ENCODE assay signal across 25 cellular contexts in genomic region chr9:124618476-124618875, GRCh38.
DNase-seq lines count a peak whose midpoint lies in the region; ATAC-seq, FAIRE-seq and TF ChIP-seq lines count a peak whose summit lies in the region.
"Had no signal": no experiment of that assay in that cellular context is flagged by ENCODE, and none has a peak within 500 bp of the region (broad histone marks: within the 10 kb centered on the region; RNA-seq: fewer than 3 reads in every experiment).

No MANE protein-coding gene starts in this region.

- H3K36me3 Mint-ChIP-seq in naive thymus-derived CD8-positive, alpha-beta T cell, result no peaks in the 10 kb centered on the region
- H3K36me3 Mint-ChIP-seq: activated naive CD4-positive, alpha-beta T cell treated with anti-CD3 and anti-CD28 coated beads, Interleukin-2, amount 50 U/mL, for 24 hours; CD8-positive, alpha-beta T cell had no signal

- H3K4me3 Mint-ChIP-seq in naive thymus-derived CD8-positive, alpha-beta T cell, result no peak overlapping the region
- H3K4me3 Mint-ChIP-seq: activated naive CD4-positive, alpha-beta T cell treated with anti-CD3 and anti-CD28 coated beads, Interleukin-2, amount 50 U/mL, for 24 hours; activated T-helper 1 cell treated with anti-CD3 and anti-CD28 coated beads, Interleukin-12 subunit alpha, Interleukin-12 subunit beta, Interleukin-2, Interleukin-4 antibody, amounts not matched to agents 30 ng/mL and 10 ng/mL and 1 ng/mL, durations not matched to agents 14 hours and 24 hours and 36 hours; CD8-positive, alpha-beta T cell had no signal

- peaks cover 0 to 8% (median 0%) of the 10 kb centered on the region in 4 donors for H3K4me1 Mint-ChIP-seq in naive thymus-derived CD8-positive, alpha-beta T cell
- H3K4me1 Mint-ChIP-seq: activated naive CD4-positive, alpha-beta T cell treated with anti-CD3 and anti-CD28 coated beads, Interleukin-2, amount 50 U/mL, for 24 hours had no signal

- H3K27ac Mint-ChIP-seq in naive thymus-derived CD8-positive, alpha-beta T cell, result peak overlapping the region in 1 of 10 donors; percentile 27
- H3K27ac Mint-ChIP-seq: activated naive CD4-positive, alpha-beta T cell treated with anti-CD3 and anti-CD28 coated beads, Interleukin-2, amount 50 U/mL, for 24 hours; activated T-helper 1 cell treated with anti-CD3 and anti-CD28 coated beads, Interleukin-12 subunit alpha, Interleukin-12 subunit beta, Interleukin-2, Interleukin-4 antibody, amounts not matched to agents 30 ng/mL and 10 ng/mL and 1 ng/mL, durations not matched to agents 14 hours and 24 hours and 36 hours; CD8-positive, alpha-beta T cell had no signal

- POLR2A ChIA-PET in naive thymus-derived CD8-positive, alpha-beta T cell (lab: Charles Lee), result no interaction called here

- H3K4me1 ChIP-seq in pancreas, result peaks cover 0 to 10% (median 9%) of the 10 kb centered on the region in 3 donors
- H3K4me1 ChIP-seq: ascending aorta, tibial artery had no signal

- no peak for TF ChIP-seq CTCF in pancreas (IDR thresholded peaks at IDR 0.05)

- H3K27ac ChIP-seq in pancreas, result peak overlapping the region in 2 of 4 donors; percentile 45 to 58
- H3K27ac ChIP-seq: ascending aorta, tibial artery had no signal

- no peak overlapping the region for H3K4me3 ChIP-seq in pancreas
- H3K4me3 ChIP-seq: ascending aorta, tibial artery had no signal

- no peaks in the 10 kb centered on the region for H3K36me3 ChIP-seq in pancreas
- H3K36me3 ChIP-seq: ascending aorta, tibial artery had no signal

- WGBS in pancreas, 2 donors, result 31 to 48% methylated on average over 3 of the region's 3 CpGs

- intact Hi-C loops in pancreas (cut with DNase I), result loop anchor here in 2 of 3 donors (5.0 kb wide), 1 partner anchor 94 kb away; no protein-coding TSS in a partner anchor

- H3K27me3 ChIP-seq in pancreas, result no peaks in the 10 kb centered on the region
- H3K27me3 ChIP-seq: ascending aorta, tibial artery had no signal

- no peaks in the 10 kb centered on the region for H3K9me3 ChIP-seq in pancreas
- H3K9me3 ChIP-seq: ascending aorta, tibial artery had no signal

- no peaks in the 10 kb centered on the region for H3K9me3 Mint-ChIP-seq in naive thymus-derived CD8-positive, alpha-beta T cell
- H3K9me3 Mint-ChIP-seq: activated naive CD4-positive, alpha-beta T cell treated with anti-CD3 and anti-CD28 coated beads, Interleukin-2, amount 50 U/mL, for 24 hours; activated T-helper 1 cell treated with anti-CD3 and anti-CD28 coated beads, Interleukin-12 subunit alpha, Interleukin-12 subunit beta, Interleukin-2, Interleukin-4 antibody, amounts not matched to agents 30 ng/mL and 10 ng/mL and 1 ng/mL, durations not matched to agents 14 hours and 24 hours and 36 hours; CD8-positive, alpha-beta T cell had no signal

- ATAC-seq in pancreas, result peak; percentile 57 to 79 (median 74)
- no peak for ATAC-seq in HG03045 (IDR thresholded peaks at IDR 0.05; ENCODE audit: unreplicated experiment)
- ATAC-seq in naive thymus-derived CD8-positive, alpha-beta T cell, result no peak
- ATAC-seq: CD8-positive, alpha-beta T cell had no signal

- DNase-seq in EH (ENCODE audit: low read depth) (peak; percentile 33), M059J (ENCODE audit: low read depth) (peak; percentile 79), glomerular visceral epithelial cell (ENCODE audit: extremely low spot score) (peak; percentile 76), pancreas (no peak), H4 (ENCODE audit: low spot score) (no peak), SW480 (ENCODE audit: low spot score) (no peak)
- no peak for DNase-seq in naive thymus-derived CD8-positive, alpha-beta T cell
- DNase-seq: activated CD4-positive, alpha-beta T cell treated with anti-CD3 and anti-CD28 coated beads for 1 hour; CD8-positive, alpha-beta T cell; DMS79 treated with DMSO at 0.1 percent for 48 hours; effector CD4-positive, alpha-beta T cell; hypothalamus; islet precursor cell; Karpas-422; NCI-H1092; NCI-H2029; stimulated activated CD4-positive, alpha-beta T cell treated with anti-CD3 and anti-CD28 coated beads, Interleukin-2, amount 100 ng/mL, for 24 hours; stimulated activated naive CD4-positive, alpha-beta T cell; tibial artery had no signal

- FAIRE-seq in pancreas (lab: Jason Lieb, UNC), result no peak
- FAIRE-seq: frontal cortex, HTR-8/SVneo had no signal

- peaks cover 3 to 42% (median 7%) of the 10 kb centered on the region in 5 donors for H3K27me3 Mint-ChIP-seq in naive thymus-derived CD8-positive, alpha-beta T cell

Comparison
In these comparisons a context has a peak if more than half of its experiments do, and no peak if none do; other contexts are left out.
1. DNase-seq: peak in EH (single experiment), M059J (single experiment) and glomerular visceral epithelial cell (single experiment); none in pancreas (0 of 6), H4 (single experiment), SW480 (single experiment) and naive thymus-derived CD8-positive, alpha-beta T cell (0 of 10).
2. ATAC-seq: peak in pancreas (4 of 4); none in HG03045 (single experiment) and naive thymus-derived CD8-positive, alpha-beta T cell (0 of 2).